1 cellular context compared by ENCODE assay signal in genomic region chr1:109216662-109217061, GRCh38.
TF ChIP-seq lines count a peak whose summit lies in the region.

No MANE protein-coding gene starts in this region.

TF ChIP-seq in SK-N-SH, 30 proteins besides CTCF, POLR2A, EP300 and RAD21 (continued from another document):
- TF ChIP-seq, protein P1, sequence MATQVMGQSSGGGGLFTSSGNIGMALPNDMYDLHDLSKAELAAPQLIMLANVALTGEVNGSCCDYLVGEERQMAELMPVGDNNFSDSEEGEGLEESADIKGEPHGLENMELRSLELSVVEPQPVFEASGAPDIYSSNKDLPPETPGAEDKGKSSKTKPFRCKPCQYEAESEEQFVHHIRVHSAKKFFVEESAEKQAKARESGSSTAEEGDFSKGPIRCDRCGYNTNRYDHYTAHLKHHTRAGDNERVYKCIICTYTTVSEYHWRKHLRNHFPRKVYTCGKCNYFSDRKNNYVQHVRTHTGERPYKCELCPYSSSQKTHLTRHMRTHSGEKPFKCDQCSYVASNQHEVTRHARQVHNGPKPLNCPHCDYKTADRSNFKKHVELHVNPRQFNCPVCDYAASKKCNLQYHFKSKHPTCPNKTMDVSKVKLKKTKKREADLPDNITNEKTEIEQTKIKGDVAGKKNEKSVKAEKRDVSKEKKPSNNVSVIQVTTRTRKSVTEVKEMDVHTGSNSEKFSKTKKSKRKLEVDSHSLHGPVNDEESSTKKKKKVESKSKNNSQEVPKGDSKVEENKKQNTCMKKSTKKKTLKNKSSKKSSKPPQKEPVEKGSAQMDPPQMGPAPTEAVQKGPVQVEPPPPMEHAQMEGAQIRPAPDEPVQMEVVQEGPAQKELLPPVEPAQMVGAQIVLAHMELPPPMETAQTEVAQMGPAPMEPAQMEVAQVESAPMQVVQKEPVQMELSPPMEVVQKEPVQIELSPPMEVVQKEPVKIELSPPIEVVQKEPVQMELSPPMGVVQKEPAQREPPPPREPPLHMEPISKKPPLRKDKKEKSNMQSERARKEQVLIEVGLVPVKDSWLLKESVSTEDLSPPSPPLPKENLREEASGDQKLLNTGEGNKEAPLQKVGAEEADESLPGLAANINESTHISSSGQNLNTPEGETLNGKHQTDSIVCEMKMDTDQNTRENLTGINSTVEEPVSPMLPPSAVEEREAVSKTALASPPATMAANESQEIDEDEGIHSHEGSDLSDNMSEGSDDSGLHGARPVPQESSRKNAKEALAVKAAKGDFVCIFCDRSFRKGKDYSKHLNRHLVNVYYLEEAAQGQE (IDR thresholded peaks at IDR 0.05; ENCODE audit: low read depth, low read length), result no peak
- TF ChIP-seq RXRA (IDR thresholded peaks at IDR 0.05; ENCODE audit: borderline replicate concordance, low read depth) (no peak), YY1 (IDR thresholded peaks at IDR 0.05; ENCODE audit: low read depth) (no peak), EZH2phosphoT487 (IDR thresholded peaks at IDR 0.05; ENCODE audit: borderline replicate concordance, low read depth) (no peak), SIN3A (IDR thresholded peaks at IDR 0.05; ENCODE audit: borderline replicate concordance, low read depth, low read length) (no peak)
